In genomic region chr14:39762576-39763401, GRCh38 we compare ENCODE assay signal across 10 cellular contexts.
DNase-seq lines count a peak whose midpoint lies in the region; ATAC-seq, FAIRE-seq and TF ChIP-seq lines count a peak whose summit lies in the region.
"Had no signal": no experiment of that assay in that cellular context is flagged by ENCODE, and none has a peak within 500 bp of the region (broad histone marks: within the 10 kb centered on the region; RNA-seq: fewer than 3 reads in every experiment).

No MANE protein-coding gene starts in this region.

- no peaks in the 10 kb centered on the region for H3K36me3 Mint-ChIP-seq in IgD-negative memory B cell

- peak; percentile 60 to 83; a peak in 3 of 4 replicates for TF ChIP-seq EP300 in HepG2 (IDR thresholded peaks at IDR 0.05; ENCODE audit: low read depth in 2 of 2, low read length in 2 of 2)
- no peak; the same call in none of the 2 replicates for TF ChIP-seq EP300 in HepG2 (CRISPR knock-in tag; IDR thresholded peaks at IDR 0.05; ENCODE audit: borderline replicate concordance)

- H3K4me2 ChIP-seq in HepG2 (ENCODE audit: low read depth, low read length), result peak overlapping the region; percentile 75

- TF ChIP-seq POLR2A in HepG2 (IDR thresholded peaks at IDR 0.05; ENCODE audit: insufficient read depth in 1 of 2, low read depth in 2 of 2, low read length in 2 of 2), result no peak

- no peaks in the 10 kb centered on the region for H3K79me2 ChIP-seq in HepG2 (ENCODE audit: insufficient read depth, low read length)

- H3K27me3 Mint-ChIP-seq in IgD-negative memory B cell, result no peaks in the 10 kb centered on the region

- H4K20me1 ChIP-seq in HepG2 (ENCODE audit: insufficient read depth, low read length), result no peaks in the 10 kb centered on the region

- peak overlapping the region in 2 of 3 donors; percentile 52 to 74 for H3K27ac Mint-ChIP-seq in IgD-negative memory B cell

- in situ Hi-C loops in HepG2 (cut with HindIII; ENCODE audit: extremely low pct_ligation_motif_present, low pct_unique_long_range_greater_than_20kb), result no loop called here

- peak overlapping the region; percentile 40 for H3K27ac ChIP-seq in HepG2 (ENCODE audit: extremely low read length, insufficient read depth, low read length)

- H3K27me3 ChIP-seq in HepG2 (ENCODE audit: control insufficient read depth in 1 of 2, insufficient read depth in 2 of 2, low read length in 2 of 2), result no peaks in the 10 kb centered on the region

- peak overlapping the region; percentile 16 for H3K9ac ChIP-seq in HepG2 (ENCODE audit: insufficient read depth, low read depth, low read length)

- no peak for TF ChIP-seq RAD21 in HepG2 (CRISPR knock-in tag; IDR thresholded peaks at IDR 0.05)

- no peaks in the 10 kb centered on the region for H3K36me3 ChIP-seq in HepG2 (replicated peaks in 1 of 2; ENCODE audit: control insufficient read depth in 1 of 2, insufficient read depth in 2 of 2, low read length in 2 of 2)

- FAIRE-seq in HepG2 (lab: Jason Lieb, UNC), result peak; percentile 23
- FAIRE-seq: endothelial cell of umbilical vein had no signal

- peak; percentile 58 for DNase-seq in HepG2 (ENCODE audit: low spot score)
- no peak for DNase-seq in sciatic nerve (ENCODE audit: low spot score)
- DNase-seq in germinal center (ENCODE audit: low spot score), result no peak
- no peak for DNase-seq in NCI-H146 treated with DMSO at 0.1 percent for 48 hours (lab: John Stamatoyannopoulos, UW; ENCODE audit: unreplicated experiment)
- DNase-seq in activated CD8-positive, alpha-beta memory T cell treated with anti-CD3 and anti-CD28 coated beads, Interleukin-2, amount 50 U/mL, for 48 hours, result no peak
- DNase-seq: NCI-H226 had no signal

- H3K4me1 Mint-ChIP-seq in IgD-negative memory B cell, result peaks cover 5 to 9% (median 7%) of the 10 kb centered on the region in 3 donors

- POLR2A ChIA-PET in HepG2 (lab: Yijun Ruan, JAX), result no interaction called here

- no TSS peak for BruUV-seq in HepG2 (replicated peaks; lab: Mats Ljungman, UMichigan)

- peak overlapping the region in 1 of 4 donors; percentile 10 for H3K4me3 Mint-ChIP-seq in IgD-negative memory B cell

- H3K4me1 ChIP-seq in HepG2 (ENCODE audit: insufficient read depth, low read length), result peaks cover 19% of the 10 kb centered on the region

- intact Hi-C loops in HepG2 (cut with micrococcal nuclease; ENCODE audit: unreplicated experiment), result no loop called here
- intact Hi-C loops in sciatic nerve (cut with DNase I), result no loop called here

- TF ChIP-seq CTCF in HepG2 (CRISPR knock-in tag; IDR thresholded peaks at IDR 0.05), result no peak; the same call in 1 of the 2 replicates

- WGBS in HepG2 (ENCODE audit: low lambda C conversion rate), result under 1% methylated on average over 16 of the region's 16 CpGs

- H3K9me3 Mint-ChIP-seq in IgD-negative memory B cell, result peaks cover 1 to 11% (median 3%) of the 10 kb centered on the region in 3 donors

- H3K4me3 ChIP-seq in HepG2 (replicated peaks in 1 of 3; ENCODE audit: insufficient read depth in 1 of 3, low read depth in 2 of 3, low read length in 3 of 3), result peak overlapping the region; percentile 19 to 50 (median 44)

- H2AFZ ChIP-seq in HepG2 (ENCODE audit: low read length), result peak overlapping the region; percentile 81

- CTCF ChIA-PET in HepG2 (lab: Yijun Ruan, JAX; ENCODE audit: low intra/inter-chr PET ratio, low total read pairs), result no interaction called here

- no peaks in the 10 kb centered on the region; the same call in 1 of the 2 replicates for H3K9me3 ChIP-seq in HepG2 (ENCODE audit: low read length)

- ATAC-seq in GM18858 (IDR thresholded peaks at IDR 0.05; ENCODE audit: unreplicated experiment) (peak; percentile 61), GM21737 (IDR thresholded peaks at IDR 0.05; ENCODE audit: unreplicated experiment) (peak; percentile 79), HepG2 (peak; percentile 91), sciatic nerve (no peak)

TF ChIP-seq in HepG2, 621 proteins besides CTCF, POLR2A, EP300 and RAD21 (continues in another document):
- 0 out of 2 replicates have a peak, but pooled peaks have one; percentile 58 for TF ChIP-seq PHF8 (CRISPR knock-in tag; IDR thresholded peaks at IDR 0.05)
- TF ChIP-seq ZNF619 (CRISPR knock-in tag; IDR thresholded peaks at IDR 0.05), result no peak; the same call in none of the 2 replicates
- TF ChIP-seq JDP2 (CRISPR knock-in tag; IDR thresholded peaks at IDR 0.05; ENCODE audit: borderline replicate concordance), result no peak; the same call in 1 of the 2 replicates
- TF ChIP-seq ZNF451 (CRISPR knock-in tag; IDR thresholded peaks at IDR 0.05), result peak; percentile 97
- TF ChIP-seq U2AF1 (optimal IDR thresholded peaks at IDR 0.05; ENCODE audit: low read depth, low read length), result no peak
- no peak for TF ChIP-seq JARID2 (CRISPR knock-in tag; IDR thresholded peaks at IDR 0.05; ENCODE audit: insufficient replicate concordance)
- 0 out of 2 replicates have a peak, but pooled peaks have one; percentile 34 for TF ChIP-seq ZSCAN12 (CRISPR knock-in tag; IDR thresholded peaks at IDR 0.05)
- TF ChIP-seq ZNF431 (CRISPR knock-in tag; IDR thresholded peaks at IDR 0.05; ENCODE audit: borderline replicate concordance, low read depth), result peak; percentile 79
- TF ChIP-seq RARA (CRISPR knock-in tag; IDR thresholded peaks at IDR 0.05), result peak; percentile 93
- no peak for TF ChIP-seq KAT2B (IDR thresholded peaks at IDR 0.05; ENCODE audit: borderline replicate concordance, low read depth, low read length)
- TF ChIP-seq NRL (CRISPR knock-in tag; IDR thresholded peaks at IDR 0.05; ENCODE audit: borderline replicate concordance), result no peak
- TF ChIP-seq ZNF652 (CRISPR knock-in tag; IDR thresholded peaks at IDR 0.05; ENCODE audit: borderline replicate concordance, low read depth), result peak; percentile 51; the same call in 1 of the 2 replicates
- TF ChIP-seq ZNF329 (CRISPR knock-in tag; IDR thresholded peaks at IDR 0.05; ENCODE audit: low read depth), result no peak
- TF ChIP-seq CC2D1A (CRISPR knock-in tag; IDR thresholded peaks at IDR 0.05), result 0 out of 2 replicates have a peak, but pooled peaks have one; percentile 14
- no peak for TF ChIP-seq AKNA (CRISPR knock-in tag; IDR thresholded peaks at IDR 0.05; ENCODE audit: borderline replicate concordance)
- peak; percentile 73 for TF ChIP-seq CBX1 (IDR thresholded peaks at IDR 0.05; ENCODE audit: low read depth)
- TF ChIP-seq, protein P1, sequence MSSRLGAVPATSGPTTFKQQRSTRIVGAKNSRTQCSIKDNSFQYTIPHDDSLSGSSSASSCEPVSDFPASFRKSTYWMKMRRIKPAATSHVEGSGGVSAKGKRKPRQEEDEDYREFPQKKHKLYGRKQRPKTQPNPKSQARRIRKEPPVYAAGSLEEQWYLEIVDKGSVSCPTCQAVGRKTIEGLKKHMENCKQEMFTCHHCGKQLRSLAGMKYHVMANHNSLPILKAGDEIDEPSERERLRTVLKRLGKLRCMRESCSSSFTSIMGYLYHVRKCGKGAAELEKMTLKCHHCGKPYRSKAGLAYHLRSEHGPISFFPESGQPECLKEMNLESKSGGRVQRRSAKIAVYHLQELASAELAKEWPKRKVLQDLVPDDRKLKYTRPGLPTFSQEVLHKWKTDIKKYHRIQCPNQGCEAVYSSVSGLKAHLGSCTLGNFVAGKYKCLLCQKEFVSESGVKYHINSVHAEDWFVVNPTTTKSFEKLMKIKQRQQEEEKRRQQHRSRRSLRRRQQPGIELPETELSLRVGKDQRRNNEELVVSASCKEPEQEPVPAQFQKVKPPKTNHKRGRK (CRISPR knock-in tag; IDR thresholded peaks at IDR 0.05), result peak; percentile 69; the same call in 1 of the 2 replicates
- TF ChIP-seq RORA (CRISPR knock-in tag; IDR thresholded peaks at IDR 0.05), result peak; percentile 95
- TF ChIP-seq SP140L (CRISPR knock-in tag; IDR thresholded peaks at IDR 0.05; ENCODE audit: borderline replicate concordance), result no peak; the same call in 1 of the 2 replicates
- no peak for TF ChIP-seq TBX3 (IDR thresholded peaks at IDR 0.05; ENCODE audit: borderline replicate concordance)
- TF ChIP-seq ZNF354B (CRISPR knock-in tag; IDR thresholded peaks at IDR 0.05), result no peak
- peak; percentile 99; the same call in 1 of the 2 replicates for TF ChIP-seq MTA1 (CRISPR knock-in tag; IDR thresholded peaks at IDR 0.05; ENCODE audit: borderline replicate concordance)
